In genomic region chr17:16689731-16690281, GRCh38 we compare ENCODE assay signal across 8 cellular contexts. TPM values are rescaled to one million over a fixed set of nuclear protein-coding genes. Genes with fewer than 3 reads are reported as not detected.
A peak's percentile ranks its signal among the peaks of the same experiment; 100 is the strongest.
DNase-seq lines count a peak whose midpoint lies in the region; ATAC-seq, FAIRE-seq and TF ChIP-seq lines count a peak whose summit lies in the region.
"Not testable (repeated sequence)": the region's sequence is repeated elsewhere in the genome, so short reads cannot be mapped to it uniquely, and the experiment has no call there.

CCDC144A (plus strand) TSS chr17:16690241; CDS start chr17:16690401, 160 bp downstream.

- POLR2A ChIA-PET in CD4-positive, alpha-beta memory T cell (lab: Charles Lee; ENCODE audit: partially characterized antibody): interaction anchor here (1.0 kb wide), 1 partner anchor 154 kb away, joined by 3 read pairs; no protein-coding TSS in a partner anchor

- not testable (repeated sequence) for H4K20me1 ChIP-seq in keratinocyte (ENCODE audit: control insufficient read depth, extremely low read depth, insufficient read depth, low read length)

- CTCF ChIA-PET in CD4-positive, alpha-beta memory T cell (lab: Charles Lee; ENCODE audit: partially characterized antibody): not testable (repeated sequence)

- H3K9me3 Mint-ChIP-seq in CD4-positive, alpha-beta memory T cell; activated T-cell treated with anti-CD3 and anti-CD28 coated beads, Interleukin-2, amount 50 U/mL, for 72 hours: not testable (repeated sequence)

- 72 to 77% methylated on average over 33 of the region's 33 CpGs for WGBS in sigmoid colon, 2 donors

- H3K4me1 Mint-ChIP-seq in CD4-positive, alpha-beta memory T cell; activated T-cell treated with anti-CD3 and anti-CD28 coated beads, Interleukin-2, amount 50 U/mL, for 72 hours (ENCODE audit: low read depth): not testable (repeated sequence)

- not testable (repeated sequence) for TF ChIP-seq EP300 in sigmoid colon (IDR thresholded peaks at IDR 0.05)

- not testable (repeated sequence) for H3K27ac ChIP-seq in CD4-positive, alpha-beta memory T cell (ENCODE audit: low read depth, low read length); coronary artery; keratinocyte (ENCODE audit: control insufficient read depth, insufficient read depth, low read length)
- H3K27ac ChIP-seq in sigmoid colon: peak within 1 kb of the TSS in 1 of 4 donors; percentile 31

- dilution Hi-C loops in keratinocyte (cut with MboI; ENCODE audit: extremely low pct_ligation_motif_present, low sequenced_read_pairs): not testable (repeated sequence)

- H3K27me3 ChIP-seq in CD4-positive, alpha-beta memory T cell (ENCODE audit: insufficient read depth, low read length); keratinocyte (ENCODE audit: control insufficient read depth, extremely low read depth, insufficient read depth, low read length); sigmoid colon: not testable (repeated sequence)

- H3K4me3 Mint-ChIP-seq in CD4-positive, alpha-beta memory T cell: peak within 1 kb of the TSS in 3 of 8 donors; percentile 17 to 43 (median 26)
- peak within 1 kb of the TSS in 1 of 2 donors; percentile 22 for H3K4me3 Mint-ChIP-seq in activated T-cell treated with anti-CD3 and anti-CD28 coated beads, Interleukin-2, amount 50 U/mL, for 72 hours

- peak; percentile 58 for FAIRE-seq in HTR-8/SVneo (lab: Jason Lieb, UNC)
- FAIRE-seq in keratinocyte (lab: Jason Lieb, UNC): not testable (repeated sequence)

- intact Hi-C loops in CD4-positive, alpha-beta memory T cell (cut with micrococcal nuclease); sigmoid colon (cut with DNase I): not testable (repeated sequence)

- not testable (repeated sequence) for H3K27ac Mint-ChIP-seq in CD4-positive, alpha-beta memory T cell; activated T-cell treated with anti-CD3 and anti-CD28 coated beads, Interleukin-2, amount 50 U/mL, for 72 hours

- not testable (repeated sequence) for H3K4me1 ChIP-seq in CD4-positive, alpha-beta memory T cell (ENCODE audit: insufficient read depth, low read length); keratinocyte (ENCODE audit: control insufficient read depth, extremely low read depth, insufficient read depth, low read length); sigmoid colon

- not testable (repeated sequence) for H3K27me3 Mint-ChIP-seq in CD4-positive, alpha-beta memory T cell; activated T-cell treated with anti-CD3 and anti-CD28 coated beads, Interleukin-2, amount 50 U/mL, for 72 hours (ENCODE audit: low read depth)

- H3K4me3 ChIP-seq in CD4-positive, alpha-beta memory T cell (ENCODE audit: low read length in 2 of 2); keratinocyte (ENCODE audit: control insufficient read depth in 2 of 3, extremely low read depth in 1 of 3, insufficient read depth in 2 of 3, low read depth in 1 of 3, low read length in 3 of 3): not testable (repeated sequence)
- H3K4me3 ChIP-seq in coronary artery: peak within 1 kb of the TSS; percentile 30
- H3K4me3 ChIP-seq in sigmoid colon: peak within 1 kb of the TSS in 2 of 4 donors; percentile 3 to 34

- peak; percentile 37 to 65 (median 58) for DNase-seq in CD4-positive, alpha-beta memory T cell
- DNase-seq in HTR-8/SVneo (ENCODE audit: insufficient read length, low spot score); coronary artery (ENCODE audit: low spot score); keratinocyte (ENCODE audit: low read depth, low spot score); sigmoid colon: not testable (repeated sequence)
- peak in 4 of 5 experiments; percentile 25 to 64 (median 46) for DNase-seq in T-helper 2 cell
- peak; percentile 64 to 75 for DNase-seq in activated T-cell treated with anti-CD3 and anti-CD28 coated beads, Interleukin-2, amount 50 U/mL, for 72 hours
- peak in 5 of 6 experiments; percentile 5 to 58 (median 40) for DNase-seq in stimulated activated naive CD4-positive, alpha-beta T cell (lab: John Stamatoyannopoulos, UW)

- H3K79me2 ChIP-seq in keratinocyte (ENCODE audit: control insufficient read depth, insufficient read depth, low read length): not testable (repeated sequence)

- H3K9me1 ChIP-seq in keratinocyte (ENCODE audit: control insufficient read depth, extremely low read depth, insufficient read depth, low read length): not testable (repeated sequence)

- not testable (repeated sequence) for TF ChIP-seq POLR2A in sigmoid colon (IDR thresholded peaks at IDR 0.05)

- not testable (repeated sequence) for H3K9me3 ChIP-seq in CD4-positive, alpha-beta memory T cell (ENCODE audit: control insufficient read depth in 1 of 2, low read length in 2 of 2); keratinocyte (ENCODE audit: control insufficient read depth, low read depth, low read length); sigmoid colon

- peak; percentile 84 to 92 for ATAC-seq in activated T-cell treated with anti-CD3 and anti-CD28 coated beads, Interleukin-2, amount 50 U/mL, for 72 hours (replicated peaks in 1 of 2)

- H2AFZ ChIP-seq in keratinocyte (ENCODE audit: control insufficient read depth, low read length): not testable (repeated sequence)

- H3K9ac ChIP-seq in keratinocyte (ENCODE audit: control insufficient read depth, extremely low read depth, insufficient read depth, low read length): not testable (repeated sequence)

- not testable (repeated sequence) for H3K36me3 Mint-ChIP-seq in CD4-positive, alpha-beta memory T cell; activated T-cell treated with anti-CD3 and anti-CD28 coated beads, Interleukin-2, amount 50 U/mL, for 72 hours (ENCODE audit: insufficient read depth in 2 of 2)

- H3K4me2 ChIP-seq in keratinocyte (ENCODE audit: control insufficient read depth, extremely low read depth, insufficient read depth, low read depth, low read length): not testable (repeated sequence)

- peak; percentile 47 for TF ChIP-seq CTCF in coronary artery (IDR thresholded peaks at IDR 0.05)
- peak in 2 of 3 experiments; percentile 28 to 57 for TF ChIP-seq CTCF in keratinocyte (optimal IDR thresholded peaks at IDR 0.05 in 1 of 3, IDR thresholded peaks at IDR 0.05 in 1 of 3, conservative IDR thresholded peaks at IDR 0.05 in 1 of 3; ENCODE audit: extremely low read depth in 1 of 3, insufficient read depth in 2 of 3, low read length in 3 of 3)
- TF ChIP-seq CTCF in sigmoid colon (IDR thresholded peaks at IDR 0.05): peak in 3 of 4 experiments; percentile 17 to 80 (median 38)

- H3K36me3 ChIP-seq in CD4-positive, alpha-beta memory T cell (ENCODE audit: insufficient read depth, low read length); keratinocyte (ENCODE audit: control insufficient read depth in 2 of 2, extremely low read depth in 1 of 2, insufficient read depth in 2 of 2, low read length in 2 of 2); sigmoid colon: not testable (repeated sequence)

RNA-seq across cellular contexts. Expression of gene CCDC144A, which starts in this region (rescaled TPM):
- total RNA-seq in CD4-positive, alpha-beta memory T cell: 1 to 10 TPM; 8.4 to 9.9 TPM
- 1 to 10 TPM in 1 of 2 donors, not detected in 1; 3.2 TPM for polyA plus RNA-seq in CD4-positive, alpha-beta memory T cell
- 10 to 100 TPM in 1 of 2 donors, 1 to 10 TPM in 1; 3.1 to 13.3 TPM for total RNA-seq in activated T-cell treated with anti-CD3 and anti-CD28 coated beads, Interleukin-2, amount 50 U/mL, for 72 hours
- polyA plus RNA-seq in keratinocyte (0.26 to 0.53 TPM (median 0.30 TPM) in 3 replicates), sigmoid colon (1 to 10 TPM in 1 of 3 donors, not detected in 2; 1.9 TPM)
- 0.77 TPM for polyA plus RNA-seq in keratinocyte (2011; ENCODE audit: low read depth)
- polyA plus RNA-seq in keratinocyte (2011; cell fraction: cytosol; rRNA removed): 0.01 TPM in 1 of 2 replicates, not detected in the other
- polyA plus RNA-seq in keratinocyte (2011; cell fraction: nucleus; rRNA removed): 0.69 and 1.3 TPM in 2 replicates
- polyA plus RNA-seq in keratinocyte (2012; ENCODE audit: low replicate concordance): 0.03 and 0.18 TPM in 2 replicates
- 1.6 to 2.4 TPM (median 2.2 TPM) in 3 replicates for polyA minus RNA-seq in keratinocyte
- polyA minus RNA-seq in keratinocyte (2011; cell fraction: cytosol; rRNA and poly(A)+ RNA removed): not detected
- 1.3 and 4.2 TPM in 2 replicates for polyA minus RNA-seq in keratinocyte (2011; cell fraction: nucleus; rRNA and poly(A)+ RNA removed)
- total RNA-seq in sigmoid colon: 10 to 100 TPM in 2 of 4 donors, 1 to 10 TPM in 2; 3.8 to 21.2 (median 7.2) TPM
